8 cellular contexts compared by ENCODE assay signal in the genomic region with DNA sequence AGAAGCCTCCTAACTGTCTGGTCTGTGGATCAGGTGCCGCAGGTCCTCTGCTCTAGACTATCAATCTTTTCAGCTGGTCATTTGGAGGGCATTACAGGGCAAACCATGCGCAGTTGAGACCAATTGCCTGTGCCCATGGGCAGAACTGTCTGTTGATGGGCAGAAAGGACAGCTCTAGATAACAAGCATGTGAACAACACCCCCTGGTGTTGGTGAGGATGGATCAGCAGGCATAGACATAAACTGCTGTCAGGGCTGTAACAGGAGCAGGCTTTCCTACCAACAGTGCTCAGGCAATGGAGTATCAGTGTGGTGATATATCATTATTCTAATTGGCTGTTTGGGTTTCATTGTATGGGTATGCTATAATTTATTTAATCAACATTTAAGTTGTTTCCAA.
DNase-seq lines count a peak whose midpoint lies in the region; ATAC-seq and TF ChIP-seq lines count a peak whose summit lies in the region.

No MANE protein-coding gene starts in this region.

- H3K27me3 Mint-ChIP-seq in activated naive CD4-positive, alpha-beta T cell treated with anti-CD3 and anti-CD28 coated beads, Interleukin-2, amount 10 ng/mL, durations not matched to agents 7 days and 5 days = no peaks in the 10 kb centered on the region

- ATAC-seq in HG02759 (IDR thresholded peaks at IDR 0.05; ENCODE audit: unreplicated experiment) (peak; percentile 83), HG03139 (IDR thresholded peaks at IDR 0.05; ENCODE audit: unreplicated experiment) (no peak)

- no peak overlapping the region for H3K4me3 ChIP-seq in kidney epithelial cell (ENCODE audit: low read depth, low read length)

- TF ChIP-seq CTCF in kidney epithelial cell (IDR thresholded peaks at IDR 0.05; ENCODE audit: insufficient read depth, low read length, poor library complexity, severe bottlenecking) = peak; percentile 43

- H3K9me3 Mint-ChIP-seq in activated naive CD4-positive, alpha-beta T cell treated with anti-CD3 and anti-CD28 coated beads, Interleukin-2, amount 10 ng/mL, durations not matched to agents 7 days and 5 days = peaks cover 9% of the 10 kb centered on the region

- no peaks in the 10 kb centered on the region for H3K36me3 ChIP-seq in kidney epithelial cell (ENCODE audit: control insufficient read depth, insufficient read depth, low read length)

- H3K36me3 Mint-ChIP-seq in activated naive CD4-positive, alpha-beta T cell treated with anti-CD3 and anti-CD28 coated beads, Interleukin-2, amount 10 ng/mL, durations not matched to agents 7 days and 5 days = no peaks in the 10 kb centered on the region

- CTCF ChIA-PET in activated naive CD4-positive, alpha-beta T cell treated with anti-CD3 and anti-CD28 coated beads, Interleukin-2, amount 10 ng/mL, durations not matched to agents 7 days and 5 days (lab: Charles Lee) = interaction anchor here (0.6 to 2.5 kb wide), 9 partner anchors 9 to 632 kb away, joined by 3 to 12 read pairs (median 4); partner anchors contain the start of gene PDS5B

- H3K27ac Mint-ChIP-seq in activated naive CD4-positive, alpha-beta T cell treated with anti-CD3 and anti-CD28 coated beads, Interleukin-2, amount 10 ng/mL, durations not matched to agents 7 days and 5 days = no peak overlapping the region

- peak; percentile 58 for DNase-seq in activated naive CD4-positive, alpha-beta T cell treated with anti-CD3 and anti-CD28 coated beads, Interleukin-2, amount 10 ng/mL, durations not matched to agents 7 days and 5 days
- DNase-seq in activated naive CD4-positive, alpha-beta T cell (lab: John Stamatoyannopoulos, UW) = no peak
- DNase-seq in NCI-H526 (lab: John Stamatoyannopoulos, UW) (peak; percentile 48 to 76), astrocyte of the hippocampus (ENCODE audit: low read depth, low spot score) (peak; percentile 39), kidney epithelial cell (ENCODE audit: low read depth) (peak; percentile 14), cerebellar nuclear complex (lab: John Stamatoyannopoulos, UW) (no peak)

- no peak overlapping the region for H3K4me3 Mint-ChIP-seq in activated naive CD4-positive, alpha-beta T cell treated with anti-CD3 and anti-CD28 coated beads, Interleukin-2, amount 10 ng/mL, durations not matched to agents 7 days and 5 days

- H3K4me1 Mint-ChIP-seq in activated naive CD4-positive, alpha-beta T cell treated with anti-CD3 and anti-CD28 coated beads, Interleukin-2, amount 10 ng/mL, durations not matched to agents 7 days and 5 days = peaks cover 12% of the 10 kb centered on the region

- no peaks in the 10 kb centered on the region for H3K27me3 ChIP-seq in kidney epithelial cell (ENCODE audit: control insufficient read depth, insufficient read depth, low read length)

Comparison
In these comparisons a context has a peak if more than half of its experiments do, and no peak if none do; other contexts are left out.
1. DNase-seq: peak in activated naive CD4-positive, alpha-beta T cell treated with anti-CD3 and anti-CD28 coated beads, Interleukin-2, amount 10 ng/mL, durations not matched to agents 7 days and 5 days (single experiment), NCI-H526 (2 of 2), astrocyte of the hippocampus (single experiment) and kidney epithelial cell (single experiment); none in activated naive CD4-positive, alpha-beta T cell (0 of 4) and cerebellar nuclear complex (0 of 2).